ENCODE assay signal across 12 cellular contexts in the genomic region with DNA sequence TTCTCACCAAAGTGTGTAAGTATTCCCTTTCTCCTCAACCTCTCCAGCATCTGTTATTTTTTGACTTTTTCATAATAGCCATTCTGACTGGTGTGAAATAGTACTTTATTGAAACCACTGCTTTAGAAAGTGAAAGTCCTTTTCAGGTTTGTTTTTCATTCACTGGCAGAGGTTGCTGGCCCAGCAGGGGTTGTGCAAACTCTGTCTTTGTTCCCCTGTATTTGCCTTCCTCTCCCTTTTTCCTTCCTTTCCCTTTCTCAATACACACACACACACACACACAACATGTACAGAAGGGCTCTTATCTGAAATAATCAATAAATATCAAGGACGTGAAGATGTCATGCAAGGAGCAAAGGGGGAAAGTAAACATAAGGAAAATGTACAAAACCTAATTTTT.
A peak's percentile ranks its signal among the peaks of the same experiment; 100 is the strongest.
DNase-seq lines count a peak whose midpoint lies in the region; ATAC-seq, FAIRE-seq and TF ChIP-seq lines count a peak whose summit lies in the region.
"Had no signal": no experiment of that assay in that cellular context is flagged by ENCODE, and none has a peak within 500 bp of the region (broad histone marks: within the 10 kb centered on the region; RNA-seq: fewer than 3 reads in every experiment).

No MANE protein-coding gene starts in this region.

- no peaks in the 10 kb centered on the region for H3K4me1 ChIP-seq in Loucy (ENCODE audit: insufficient read depth, low read length, poor library complexity, severe bottlenecking)
- peaks cover 61% of the 10 kb centered on the region for H3K4me1 ChIP-seq in HepG2 (ENCODE audit: insufficient read depth, low read length)

- POLR2A ChIA-PET in HepG2 (lab: Yijun Ruan, JAX): no interaction called here

- BruUV-seq in HepG2 (replicated peaks; lab: Mats Ljungman, UMichigan): no TSS peak

- 0 out of 2 replicates have a peak overlapping the region, but pooled peaks have one; percentile 40 for H2AFZ ChIP-seq in Loucy (ENCODE audit: low read length)
- no peak overlapping the region for H2AFZ ChIP-seq in HepG2 (ENCODE audit: low read length)

- in situ Hi-C loops in HepG2 (cut with HindIII; ENCODE audit: extremely low pct_ligation_motif_present, low pct_unique_long_range_greater_than_20kb): loop anchor here (25.0 kb wide), 1 partner anchor 924 kb away; no protein-coding TSS in a partner anchor

- no peaks in the 10 kb centered on the region for H3K9me3 ChIP-seq in Loucy (ENCODE audit: insufficient read depth, low read depth, low read length)
- peaks cover 20% of the 10 kb centered on the region for H3K9me3 ChIP-seq in HepG2 (ENCODE audit: low read length)
- H3K9me3 ChIP-seq: HAP-1, thyroid gland had no signal

- H4K20me1 ChIP-seq in Loucy (ENCODE audit: insufficient read depth, low read length, poor library complexity, severe bottlenecking) (no peaks in the 10 kb centered on the region), HepG2 (ENCODE audit: insufficient read depth, low read length) (no peaks in the 10 kb centered on the region)

- no peak overlapping the region for H3K4me2 ChIP-seq in Loucy (ENCODE audit: low read depth, low read length, poor library complexity, severe bottlenecking)
- H3K4me2 ChIP-seq in HepG2 (ENCODE audit: low read depth, low read length): peak overlapping the region; percentile 74

- no peaks in the 10 kb centered on the region for H3K27me3 ChIP-seq in Loucy (ENCODE audit: insufficient read depth, low read length, poor library complexity, severe bottlenecking)
- H3K27me3 ChIP-seq in HepG2 (ENCODE audit: control insufficient read depth in 1 of 2, insufficient read depth in 2 of 2, low read length in 2 of 2): no peaks in the 10 kb centered on the region
- H3K27me3 ChIP-seq: thyroid gland had no signal

- FAIRE-seq in HepG2 (lab: Jason Lieb, UNC): peak; percentile 63
- no peak for FAIRE-seq in frontal cortex (lab: Jason Lieb, UNC)

- peak in 1 of 2 experiments; percentile 28; a peak in 1 of 4 replicates for TF ChIP-seq EP300 in HepG2 (IDR thresholded peaks at IDR 0.05; ENCODE audit: low read depth in 2 of 2, low read length in 2 of 2)
- TF ChIP-seq EP300 in HepG2 (CRISPR knock-in tag; IDR thresholded peaks at IDR 0.05; ENCODE audit: borderline replicate concordance): no peak

- no peak for ATAC-seq in HepG2
- ATAC-seq in HG03460 (IDR thresholded peaks at IDR 0.05; ENCODE audit: unreplicated experiment): no peak
- no peak for ATAC-seq in HG02588 (IDR thresholded peaks at IDR 0.05; ENCODE audit: unreplicated experiment)

- H3K79me2 ChIP-seq in Loucy (ENCODE audit: insufficient read depth, low read length) (no peaks in the 10 kb centered on the region), HepG2 (ENCODE audit: insufficient read depth, low read length) (no peaks in the 10 kb centered on the region)

- DNase-seq in COLO668 (lab: John Stamatoyannopoulos, UW; ENCODE audit: unreplicated experiment) (peak; percentile 48), HepG2 (ENCODE audit: low spot score) (peak; percentile 54), NCI-H1105 (lab: John Stamatoyannopoulos, UW) (no peak), frontal cortex (ENCODE audit: low spot score in 2 of 2) (no peak)
- DNase-seq: NK-92 treated with Interleukin-12 subunit alpha and Interleukin-12 subunit beta, amount 100 ng/mL, for 24 hours; stimulated activated CD4-positive, alpha-beta T cell treated with anti-CD3 and anti-CD28 coated beads, Interleukin-4, amount 100 ng/mL, for 24 hours; thyroid gland had no signal

- no peak overlapping the region for H3K4me3 ChIP-seq in Loucy (ENCODE audit: low read length, poor library complexity, severe bottlenecking)
- peak overlapping the region in 2 of 3 experiments; percentile 45 to 55; a peak in 2 of 6 replicates for H3K4me3 ChIP-seq in HepG2 (replicated peaks in 1 of 3; ENCODE audit: insufficient read depth in 1 of 3, low read depth in 2 of 3, low read length in 3 of 3)
- H3K4me3 ChIP-seq: thyroid gland had no signal

- H3K27ac ChIP-seq in VCaP (peak overlapping the region; percentile 80), HepG2 (ENCODE audit: extremely low read length, insufficient read depth, low read length) (no peak overlapping the region)

- no peaks in the 10 kb centered on the region for H3F3A ChIP-seq in Loucy (ENCODE audit: low read depth)

- TF ChIP-seq RAD21 in HepG2 (CRISPR knock-in tag; IDR thresholded peaks at IDR 0.05): no peak

- H3K9ac ChIP-seq in Loucy (ENCODE audit: low read depth, low read length, poor library complexity, severe bottlenecking) (no peak overlapping the region), HepG2 (ENCODE audit: insufficient read depth, low read depth, low read length) (no peak overlapping the region)

- CTCF ChIA-PET in HepG2 (lab: Yijun Ruan, JAX; ENCODE audit: low intra/inter-chr PET ratio, low total read pairs): no interaction called here

- WGBS in HepG2 (ENCODE audit: low lambda C conversion rate): 0% methylated on average over 1 of the region's 1 CpG

- intact Hi-C loops in HepG2 (cut with micrococcal nuclease; ENCODE audit: unreplicated experiment): no loop called here

- no peaks in the 10 kb centered on the region for H3K9me2 ChIP-seq in Loucy (replicated peaks; ENCODE audit: low read depth, low read length)

- no peak for TF ChIP-seq POLR2A in HepG2 (IDR thresholded peaks at IDR 0.05; ENCODE audit: insufficient read depth in 1 of 2, low read depth in 2 of 2, low read length in 2 of 2)

- TF ChIP-seq CTCF in Loucy (conservative IDR thresholded peaks at IDR 0.05; ENCODE audit: low read length) (no peak), VCaP (conservative IDR thresholded peaks at IDR 0.05) (no peak), HepG2 (CRISPR knock-in tag; IDR thresholded peaks at IDR 0.05) (no peak)

- H3K36me3 ChIP-seq in Loucy (ENCODE audit: insufficient read depth, low read length): no peaks in the 10 kb centered on the region
- H3K36me3 ChIP-seq in HepG2 (replicated peaks in 1 of 2; ENCODE audit: control insufficient read depth in 1 of 2, insufficient read depth in 2 of 2, low read length in 2 of 2): no peaks in the 10 kb centered on the region
- H3K36me3 ChIP-seq: HAP-1, thyroid gland had no signal

TF ChIP-seq in HepG2, 621 proteins besides CTCF, POLR2A, EP300 and RAD21 (continues in another document):
- TF ChIP-seq, protein P1, sequence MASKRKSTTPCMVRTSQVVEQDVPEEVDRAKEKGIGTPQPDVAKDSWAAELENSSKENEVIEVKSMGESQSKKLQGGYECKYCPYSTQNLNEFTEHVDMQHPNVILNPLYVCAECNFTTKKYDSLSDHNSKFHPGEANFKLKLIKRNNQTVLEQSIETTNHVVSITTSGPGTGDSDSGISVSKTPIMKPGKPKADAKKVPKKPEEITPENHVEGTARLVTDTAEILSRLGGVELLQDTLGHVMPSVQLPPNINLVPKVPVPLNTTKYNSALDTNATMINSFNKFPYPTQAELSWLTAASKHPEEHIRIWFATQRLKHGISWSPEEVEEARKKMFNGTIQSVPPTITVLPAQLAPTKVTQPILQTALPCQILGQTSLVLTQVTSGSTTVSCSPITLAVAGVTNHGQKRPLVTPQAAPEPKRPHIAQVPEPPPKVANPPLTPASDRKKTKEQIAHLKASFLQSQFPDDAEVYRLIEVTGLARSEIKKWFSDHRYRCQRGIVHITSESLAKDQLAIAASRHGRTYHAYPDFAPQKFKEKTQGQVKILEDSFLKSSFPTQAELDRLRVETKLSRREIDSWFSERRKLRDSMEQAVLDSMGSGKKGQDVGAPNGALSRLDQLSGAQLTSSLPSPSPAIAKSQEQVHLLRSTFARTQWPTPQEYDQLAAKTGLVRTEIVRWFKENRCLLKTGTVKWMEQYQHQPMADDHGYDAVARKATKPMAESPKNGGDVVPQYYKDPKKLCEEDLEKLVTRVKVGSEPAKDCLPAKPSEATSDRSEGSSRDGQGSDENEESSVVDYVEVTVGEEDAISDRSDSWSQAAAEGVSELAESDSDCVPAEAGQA (IDR thresholded peaks at IDR 0.05; ENCODE audit: low read depth): no peak
- TF ChIP-seq, protein P1 (CRISPR knock-in tag; IDR thresholded peaks at IDR 0.05; ENCODE audit: borderline replicate concordance): no peak
- TF ChIP-seq ZFAT (CRISPR knock-in tag; conservative IDR thresholded peaks at IDR 0.05) (no peak), ZNF749 (CRISPR knock-in tag; IDR thresholded peaks at IDR 0.05; ENCODE audit: borderline replicate concordance) (no peak), ASH2L (IDR thresholded peaks at IDR 0.05; ENCODE audit: insufficient read length, low read depth, low read length) (no peak), ZNF790 (CRISPR knock-in tag; IDR thresholded peaks at IDR 0.05; ENCODE audit: borderline replicate concordance) (no peak), ETV6 (CRISPR knock-in tag; conservative IDR thresholded peaks at IDR 0.05) (no peak), SOX6 (IDR thresholded peaks at IDR 0.05) (no peak), SOX6 (CRISPR knock-in tag; IDR thresholded peaks at IDR 0.05) (peak; percentile 87), ZNF207 (IDR thresholded peaks at IDR 0.05; ENCODE audit: borderline replicate concordance) (no peak)
- TF ChIP-seq, protein P2, sequence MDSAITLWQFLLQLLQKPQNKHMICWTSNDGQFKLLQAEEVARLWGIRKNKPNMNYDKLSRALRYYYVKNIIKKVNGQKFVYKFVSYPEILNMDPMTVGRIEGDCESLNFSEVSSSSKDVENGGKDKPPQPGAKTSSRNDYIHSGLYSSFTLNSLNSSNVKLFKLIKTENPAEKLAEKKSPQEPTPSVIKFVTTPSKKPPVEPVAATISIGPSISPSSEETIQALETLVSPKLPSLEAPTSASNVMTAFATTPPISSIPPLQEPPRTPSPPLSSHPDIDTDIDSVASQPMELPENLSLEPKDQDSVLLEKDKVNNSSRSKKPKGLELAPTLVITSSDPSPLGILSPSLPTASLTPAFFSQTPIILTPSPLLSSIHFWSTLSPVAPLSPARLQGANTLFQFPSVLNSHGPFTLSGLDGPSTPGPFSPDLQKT (CRISPR knock-in tag; IDR thresholded peaks at IDR 0.05; ENCODE audit: borderline replicate concordance): no peak

Comparison
In these comparisons a context has a peak if more than half of its experiments do, and no peak if none do; other contexts are left out.
1. DNase-seq: peak in COLO668 (single experiment) and HepG2 (single experiment); none in NCI-H1105 (single experiment) and frontal cortex (0 of 2).